ENCODE assay signal across 21 cellular contexts in genomic region chr19:50928841-50929240, GRCh38. TPM values are rescaled to one million over a fixed set of nuclear protein-coding genes. Genes with fewer than 3 reads are reported as not detected.
DNase-seq lines count a peak whose midpoint lies in the region; ATAC-seq and TF ChIP-seq lines count a peak whose summit lies in the region.
"Had no signal": no experiment of that assay in that cellular context is flagged by ENCODE, and none has a peak within 500 bp of the region (broad histone marks: within the 10 kb centered on the region; RNA-seq: fewer than 3 reads in every experiment).

No MANE protein-coding gene starts in this region.

- H4K20me1 ChIP-seq in Karpas-422 (ENCODE audit: insufficient read depth, low read depth, low read length): no peaks in the 10 kb centered on the region
- H4K20me1 ChIP-seq in hepatocyte (ENCODE audit: insufficient read depth, poor library complexity, severe bottlenecking): no peaks in the 10 kb centered on the region
- H4K20me1 ChIP-seq: BLaER1 treated with 17β-estradiol and CSF1 and Interleukin-3, amounts not matched to agents 10 nM and 100 nM had no signal

- no peak overlapping the region for H2AFZ ChIP-seq in Karpas-422 (ENCODE audit: low read length)
- no peak overlapping the region for H2AFZ ChIP-seq in hepatocyte

- H3K27me3 ChIP-seq in Karpas-422 (ENCODE audit: low read length) (no peaks in the 10 kb centered on the region), hepatocyte (peaks cover 8% of the 10 kb centered on the region)
- H3K27me3 ChIP-seq: BLaER1 treated with 17β-estradiol and CSF1 and Interleukin-3, amounts not matched to agents 10 nM and 100 nM had no signal

- H3K27ac ChIP-seq in Karpas-422 (ENCODE audit: low read length) (no peak overlapping the region), hepatocyte (no peak overlapping the region)
- H3K27ac ChIP-seq: BLaER1 treated with 17β-estradiol and CSF1 and Interleukin-3, amounts not matched to agents 10 nM and 100 nM; SK-N-MC had no signal

- no peaks in the 10 kb centered on the region for H3K79me2 ChIP-seq in Karpas-422 (ENCODE audit: low read length)
- no peaks in the 10 kb centered on the region for H3K79me2 ChIP-seq in hepatocyte

- H3K9me2 ChIP-seq in Karpas-422 (replicated peaks; ENCODE audit: insufficient read depth, low read length) (no peaks in the 10 kb centered on the region), hepatocyte (replicated peaks; ENCODE audit: insufficient read depth) (no peaks in the 10 kb centered on the region)

- H3K4me2 ChIP-seq in Karpas-422 (ENCODE audit: low read depth, low read length, poor library complexity, severe bottlenecking) (no peak overlapping the region), hepatocyte (no peak overlapping the region)

- 86% methylated on average over 5 of the region's 5 CpGs for WGBS in hepatocyte (ENCODE audit: low lambda C conversion rate, missing lambda C conversion rate)

- H3K4me3 ChIP-seq in Karpas-422 (ENCODE audit: low read length): no peak overlapping the region
- no peak overlapping the region for H3K4me3 ChIP-seq in hepatocyte
- H3K4me3 ChIP-seq: BLaER1 treated with 17β-estradiol and CSF1 and Interleukin-3, amounts not matched to agents 10 nM and 100 nM; SK-N-MC had no signal

- H3K4me1 ChIP-seq in Karpas-422 (ENCODE audit: low read length) (peaks cover 5% of the 10 kb centered on the region), hepatocyte (ENCODE audit: insufficient read depth) (no peaks in the 10 kb centered on the region)

- H3K36me3 ChIP-seq in Karpas-422 (ENCODE audit: insufficient read depth, low read length) (no peaks in the 10 kb centered on the region), hepatocyte (replicated peaks; ENCODE audit: insufficient read depth, low read depth) (no peaks in the 10 kb centered on the region)
- H3K36me3 ChIP-seq: BLaER1 treated with 17β-estradiol and CSF1 and Interleukin-3, amounts not matched to agents 10 nM and 100 nM had no signal

- no peak for ATAC-seq in GM21619 (IDR thresholded peaks at IDR 0.05; ENCODE audit: unreplicated experiment)
- ATAC-seq: CD8-positive, alpha-beta T cell had no signal

- H3K9ac ChIP-seq in Karpas-422 (ENCODE audit: low read length): no peak overlapping the region
- H3K9ac ChIP-seq: BLaER1 treated with 17β-estradiol and CSF1 and Interleukin-3, amounts not matched to agents 10 nM and 100 nM had no signal

- DNase-seq in NCI-H748 (lab: John Stamatoyannopoulos, UW; ENCODE audit: unreplicated experiment): peak; percentile 54
- DNase-seq in NCI-H748 treated with DMSO at 0.1 percent for 48 hours (lab: John Stamatoyannopoulos, UW): no peak
- peak; percentile 62 for DNase-seq in Karpas-422
- DNase-seq in SW480 (ENCODE audit: low spot score): peak; percentile 34
- DNase-seq in hepatocyte (ENCODE audit: low spot score): no peak
- DNase-seq in stimulated activated CD4-positive, alpha-beta T cell treated with anti-CD3 and anti-CD28 coated beads, Interleukin-1b, Interleukin-23, amount 100 ng/mL, for 48 hours: no peak
- DNase-seq: Calu3; CD8-positive, alpha-beta T cell; GDM1; GOT3; KG1; NCI-H1417 treated with DMSO at 0.1 percent for 48 hours; NCI-H2029 treated with DMSO at 0.1 percent for 48 hours; NCI-H345; NCI-H524 treated with DMSO at 0.1 percent for 48 hours; SHP77 had no signal

- no peaks in the 10 kb centered on the region for H3K9me3 ChIP-seq in Karpas-422 (ENCODE audit: low read length)
- H3K9me3 ChIP-seq in hepatocyte (ENCODE audit: low read depth): no peaks in the 10 kb centered on the region
- H3K9me3 ChIP-seq: BLaER1 treated with 17β-estradiol and CSF1 and Interleukin-3, amounts not matched to agents 10 nM and 100 nM had no signal

- TF ChIP-seq CTCF in hepatocyte (IDR thresholded peaks at IDR 0.05; ENCODE audit: poor library complexity): no peak

RNA-seq across cellular contexts. Expression of gene KLK4, which starts 17.6 kb away (rescaled TPM):
- total RNA-seq in Karpas-422 (2014; rRNA removed; shearing (Covaris generic); ENCODE audit: low replicate concordance): not detected in 2 replicates
- not detected in 2 replicates for total RNA-seq in hepatocyte
- 0.28 and 0.33 TPM in 2 replicates for polyA plus RNA-seq in hepatocyte
- total RNA-seq: Calu3; CD8-positive, alpha-beta T cell; Daoy; OCI-LY7 had no signal

RNA-seq across cellular contexts. Expression of gene KLK5, which starts 24.0 kb away (rescaled TPM):
- not detected in 2 replicates for total RNA-seq in Karpas-422 (2014; rRNA removed; shearing (Covaris generic); ENCODE audit: low replicate concordance)
- not detected in 2 replicates for total RNA-seq in hepatocyte
- 0.24 TPM in 1 of 2 replicates, not detected in the other for polyA plus RNA-seq in hepatocyte
- total RNA-seq: CD8-positive, alpha-beta T cell; Daoy; OCI-LY7 had no signal

RNA-seq across cellular contexts. Expression of gene KLK6, which starts 40.5 kb away (rescaled TPM):
- total RNA-seq in Karpas-422 (2014; rRNA removed; shearing (Covaris generic); ENCODE audit: low replicate concordance): not detected in 2 replicates
- 1.1 and 2.0 TPM in 2 replicates for total RNA-seq in hepatocyte
- 5.4 and 7.6 TPM in 2 replicates for polyA plus RNA-seq in hepatocyte
- total RNA-seq: CD8-positive, alpha-beta T cell; Daoy; OCI-LY7 had no signal

RNA-seq across cellular contexts. Expression of gene KLK7, which starts 54.9 kb away (rescaled TPM):
- total RNA-seq in Karpas-422 (2014; rRNA removed; shearing (Covaris generic); ENCODE audit: low replicate concordance): not detected in 2 replicates
- total RNA-seq in hepatocyte: 0.20 and 3.9 TPM in 2 replicates
- polyA plus RNA-seq in hepatocyte: 1.1 and 2.8 TPM in 2 replicates
- total RNA-seq: CD8-positive, alpha-beta T cell; Daoy; OCI-LY7 had no signal

RNA-seq across cellular contexts. Expression of gene KLK2, which starts 55.6 kb away (rescaled TPM):
- total RNA-seq in Karpas-422 (2014; rRNA removed; shearing (Covaris generic); ENCODE audit: low replicate concordance): 0.11 and 1.8 TPM in 2 replicates
- not detected in 2 replicates for total RNA-seq in hepatocyte
- polyA plus RNA-seq in hepatocyte: not detected in 2 replicates
- total RNA-seq: Calu3; CD8-positive, alpha-beta T cell; OCI-LY7 had no signal

Comparison
In these comparisons a context has a peak if more than half of its experiments do, and no peak if none do; other contexts are left out.
1. DNase-seq: peak in NCI-H748 (single experiment), Karpas-422 (single experiment) and SW480 (single experiment); none in NCI-H748 treated with DMSO at 0.1 percent for 48 hours (single experiment), hepatocyte (single experiment) and stimulated activated CD4-positive, alpha-beta T cell treated with anti-CD3 and anti-CD28 coated beads, Interleukin-1b, Interleukin-23, amount 100 ng/mL, for 48 hours (single experiment).